ENCODE assay signal across 21 cellular contexts in the genomic region with DNA sequence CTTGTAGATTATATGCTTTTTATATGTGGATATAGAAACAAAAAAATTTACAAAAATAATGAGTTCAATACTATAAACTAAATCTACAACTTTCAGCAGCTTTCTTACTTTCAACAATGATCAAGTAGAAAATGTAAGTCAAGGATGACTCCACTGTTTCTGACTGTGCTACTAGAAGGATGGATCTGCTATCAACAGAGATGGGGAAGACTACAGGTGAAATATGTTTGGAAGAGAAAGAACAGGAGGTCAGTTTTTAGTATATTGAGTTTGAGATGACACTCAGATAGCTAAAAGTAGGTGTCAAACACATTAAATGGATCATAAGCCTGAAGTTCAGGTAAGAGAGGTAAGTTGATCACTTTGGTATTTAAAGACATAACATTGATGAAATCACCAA.
DNase-seq lines count a peak whose midpoint lies in the region; ATAC-seq, FAIRE-seq and TF ChIP-seq lines count a peak whose summit lies in the region.
"Had no signal": no experiment of that assay in that cellular context is flagged by ENCODE, and none has a peak within 500 bp of the region (broad histone marks: within the 10 kb centered on the region; RNA-seq: fewer than 3 reads in every experiment).

No MANE protein-coding gene starts in this region.

- intact Hi-C loops in HCT116 (cut with micrococcal nuclease) (loop anchor here (5.0 kb wide), 1 partner anchor 107 kb away; the partner anchor contains the start of gene TBC1D5), endothelial cell of umbilical vein (cut with micrococcal nuclease) (loop anchor here (1.0 to 5.0 kb wide), 2 partner anchors 58 to 107 kb away; partner anchors contain the start of gene TBC1D5)

- H3K9ac ChIP-seq in HCT116 (ENCODE audit: low read length) = peak overlapping the region; percentile 18; the same call in 1 of the 2 replicates
- peak overlapping the region; percentile 6 for H3K9ac ChIP-seq in adipocyte (ENCODE audit: low read length)
- H3K9ac ChIP-seq in endothelial cell of umbilical vein (replicated peaks; ENCODE audit: extremely low read depth, insufficient read depth, low read length) = no peak overlapping the region

- no peaks in the 10 kb centered on the region for H3K27me3 ChIP-seq in HCT116 (ENCODE audit: insufficient read depth, low read length)
- H3K27me3 ChIP-seq in adipocyte (replicated peaks; ENCODE audit: control insufficient read depth, insufficient read depth, low read length) = no peaks in the 10 kb centered on the region
- H3K27me3 ChIP-seq in endothelial cell of umbilical vein (ENCODE audit: control insufficient read depth in 2 of 2, insufficient read depth in 2 of 2, low read length in 2 of 2) = no peaks in the 10 kb centered on the region

- no peaks in the 10 kb centered on the region for H3K9me2 ChIP-seq in HCT116 (ENCODE audit: insufficient read depth)

- ATAC-seq in HCT116 = no peak
- ATAC-seq: CD8-positive, alpha-beta T cell had no signal

- no peaks in the 10 kb centered on the region for H3K36me3 ChIP-seq in HCT116 (ENCODE audit: control insufficient read depth in 1 of 2, insufficient read depth in 2 of 2, low read length in 2 of 2)
- no peaks in the 10 kb centered on the region for H3K36me3 ChIP-seq in adipocyte (ENCODE audit: control insufficient read depth, insufficient read depth, low read length, severe bottlenecking)
- no peaks in the 10 kb centered on the region for H3K36me3 ChIP-seq in endothelial cell of umbilical vein (ENCODE audit: control insufficient read depth in 2 of 2, extremely low read depth in 1 of 2, insufficient read depth in 2 of 2, low read length in 2 of 2)

- H3K4me2 ChIP-seq in HCT116 (ENCODE audit: low read length) (peak overlapping the region; percentile 58), endothelial cell of umbilical vein (ENCODE audit: insufficient read depth, low read length) (peak overlapping the region; percentile 52)

- no peaks in the 10 kb centered on the region for H3K9me1 ChIP-seq in endothelial cell of umbilical vein (replicated peaks; ENCODE audit: control insufficient read depth, extremely low read depth, insufficient read depth, low read length)

- BruUV-seq in HCT116 (replicated peaks; lab: Mats Ljungman, UMichigan) (no TSS peak), endothelial cell of umbilical vein (replicated peaks; lab: Mats Ljungman, UMichigan) (no TSS peak)

- H2AFZ ChIP-seq in HCT116 (ENCODE audit: low read depth, low read length, poor library complexity, severe bottlenecking) (no peak overlapping the region), endothelial cell of umbilical vein (ENCODE audit: low read depth, low read length) (no peak overlapping the region)

- H3K27ac ChIP-seq in HCT116 (ENCODE audit: low read depth, low read length) (peak overlapping the region; percentile 82), endothelial cell of umbilical vein (ENCODE audit: insufficient read depth, low read depth, low read length) (peak overlapping the region; percentile 50)

- H3K79me2 ChIP-seq in HCT116 (ENCODE audit: insufficient read depth, low read length) (peaks cover 45% of the 10 kb centered on the region), endothelial cell of umbilical vein (ENCODE audit: control insufficient read depth, insufficient read depth, low read length) (peaks cover 5% of the 10 kb centered on the region)

- dilution Hi-C loops in endothelial cell of umbilical vein (cut with MboI; ENCODE audit: extremely low pct_ligation_motif_present, low sequenced_read_pairs) = no loop called here

- H3K4me3 ChIP-seq in HCT116 (replicated peaks in 1 of 2; ENCODE audit: low read depth in 1 of 2, low read length in 2 of 2) = peak overlapping the region in 1 of 2 experiments; percentile 22; a peak in 2 of 4 replicates
- no peak overlapping the region for H3K4me3 ChIP-seq in adipocyte (ENCODE audit: low read length)
- H3K4me3 ChIP-seq in endothelial cell of umbilical vein (replicated peaks in 1 of 3; ENCODE audit: insufficient read depth in 1 of 3, low read depth in 1 of 3, low read length in 3 of 3) = no peak overlapping the region

- TF ChIP-seq POLR2A in HCT116 (IDR thresholded peaks at IDR 0.05; ENCODE audit: borderline replicate concordance, extremely low read depth, insufficient read depth, insufficient read length) = no peak
- no peak for TF ChIP-seq POLR2A in endothelial cell of umbilical vein (IDR thresholded peaks at IDR 0.05; ENCODE audit: low read depth, low read length)

- CTCF ChIA-PET in HCT116 (lab: Charles Lee) = interaction anchor here (1.2 kb wide), 1 partner anchor 10 kb away, joined by 3 read pairs; no protein-coding TSS in a partner anchor
- CTCF ChIA-PET in endothelial cell of umbilical vein (lab: Charles Lee) = interaction anchor here (1.6 to 2.6 kb wide), 2 partner anchors 10 to 108 kb away, joined by 5 to 23 read pairs; partner anchors contain the start of gene TBC1D5

- H3K4me1 ChIP-seq in HCT116 (ENCODE audit: control insufficient read depth in 1 of 2, insufficient read depth in 2 of 2, low read length in 2 of 2) (peaks cover 45 to 80% of the 10 kb centered on the region in 2 experiments), adipocyte (ENCODE audit: control insufficient read depth, insufficient read depth, low read length) (peaks cover 53% of the 10 kb centered on the region), endothelial cell of umbilical vein (ENCODE audit: control insufficient read depth, extremely low read depth, insufficient read depth, low read length) (peaks cover 29% of the 10 kb centered on the region)

- TF ChIP-seq CTCF in HCT116 (IDR thresholded peaks at IDR 0.05 in 2 of 3, conservative IDR thresholded peaks at IDR 0.05 in 1 of 3; ENCODE audit: borderline replicate concordance in 1 of 3, insufficient read depth in 1 of 3, low read depth in 2 of 3, low read length in 2 of 3) (no peak), endothelial cell of umbilical vein (IDR thresholded peaks at IDR 0.05; ENCODE audit: extremely low read depth in 1 of 2, insufficient read depth in 1 of 2, low read depth in 1 of 2, low read length in 2 of 2) (no peak)

- POLR2A ChIA-PET in HCT116 (lab: Charles Lee) (no interaction called here), endothelial cell of umbilical vein (lab: Charles Lee) (no interaction called here)

- no peak for TF ChIP-seq RAD21 in HCT116 (IDR thresholded peaks at IDR 0.05; ENCODE audit: low read depth)

- RAD21 ChIA-PET in HCT116 (lab: Charles Lee; ENCODE audit: low non-redundant PET in 1 of 2, low total read pairs in 2 of 2, uncharacterized antibody in 2 of 2, unreplicated experiment in 2 of 2) = no interaction called here

- H4K20me1 ChIP-seq in HCT116 (ENCODE audit: insufficient read depth) (no peaks in the 10 kb centered on the region), endothelial cell of umbilical vein (replicated peaks; ENCODE audit: control insufficient read depth, extremely low read depth, insufficient read depth, low read length) (no peaks in the 10 kb centered on the region)

- FAIRE-seq in endothelial cell of umbilical vein (lab: Jason Lieb, UNC) = no peak
- FAIRE-seq: GM18507, H1, RCC 7860 had no signal

- no peaks in the 10 kb centered on the region for H3K9me3 ChIP-seq in HCT116 (ENCODE audit: control insufficient read depth in 1 of 2, insufficient read depth in 1 of 2, low read depth in 1 of 2, low read length in 2 of 2)
- H3K9me3 ChIP-seq in adipocyte (ENCODE audit: control insufficient read depth, low read length) = no peaks in the 10 kb centered on the region
- no peaks in the 10 kb centered on the region for H3K9me3 ChIP-seq in endothelial cell of umbilical vein (replicated peaks; ENCODE audit: control insufficient read depth, insufficient read depth, low read length)

- no peak for DNase-seq in HCT116 (ENCODE audit: low read depth, low spot score)
- no peak for DNase-seq in adipocyte (ENCODE audit: low read depth)
- no peak for DNase-seq in endothelial cell of umbilical vein (ENCODE audit: low read depth, low spot score)
- DNase-seq in NCI-H2227 treated with DMSO at 0.1 percent for 48 hours (lab: John Stamatoyannopoulos, UW) = no peak
- DNase-seq in NCI-H1694 treated with DMSO at 0.1 percent for 48 hours (lab: John Stamatoyannopoulos, UW) = no peak
- DNase-seq in amygdala (lab: John Stamatoyannopoulos, UW) = no peak
- DNase-seq in stimulated activated CD4-positive, alpha-beta T cell treated with anti-CD3 and anti-CD28 coated beads, Interleukin-2, amount 100 ng/mL, for 48 hours = no peak
- DNase-seq: C1 segment of cervical spinal cord; Calu3; CD8-positive, alpha-beta T cell; DMS153; KBM-7; MM.1S; NCI-H1048; NCI-H1436; NCI-H1930; NCI-H446; NCI-H526 had no signal

TF ChIP-seq in HCT116, 20 proteins besides CTCF, POLR2A, EP300 and RAD21 (continues in another document):
- TF ChIP-seq CBX3 (IDR thresholded peaks at IDR 0.05; ENCODE audit: low read depth) = no peak

TF ChIP-seq in endothelial cell of umbilical vein, 7 proteins besides CTCF, POLR2A, EP300 and RAD21:
- TF ChIP-seq JUN (IDR thresholded peaks at IDR 0.05; ENCODE audit: borderline replicate concordance, insufficient read depth, insufficient read length, low read depth) (no peak), EZH2 (IDR thresholded peaks at IDR 0.05; ENCODE audit: borderline replicate concordance, low read depth, low read length, severe bottlenecking) (no peak), POLR2AphosphoS5 (IDR thresholded peaks at IDR 0.05; ENCODE audit: insufficient read depth, low read depth, low read length) (no peak), GATA2 (IDR thresholded peaks at IDR 0.05; ENCODE audit: insufficient read depth, insufficient read length, low read depth, low read length) (no peak), MAX (IDR thresholded peaks at IDR 0.05; ENCODE audit: insufficient read depth, insufficient read length) (no peak), MYC (IDR thresholded peaks at IDR 0.05; ENCODE audit: low read depth, low read length) (no peak), FOS (IDR thresholded peaks at IDR 0.05; ENCODE audit: borderline replicate concordance, insufficient read depth, low read length) (no peak)
